ENCODE assay signal across 8 cellular contexts in genomic region chr17:75776399-75777242, GRCh38. TPM values are rescaled to one million over a fixed set of nuclear protein-coding genes. Genes with fewer than 3 reads are reported as not detected.
DNase-seq lines count a peak whose midpoint lies in the region; ATAC-seq, FAIRE-seq and TF ChIP-seq lines count a peak whose summit lies in the region.

No MANE protein-coding gene starts in this region.

- H4K20me1 ChIP-seq in PC-9 (ENCODE audit: insufficient read depth): peaks cover 36% of the 10 kb centered on the region

- H3K4me2 ChIP-seq in PC-9: peak overlapping the region; percentile 96

- no peak for ATAC-seq in naive thymus-derived CD4-positive, alpha-beta T cell

- H3K4me1 ChIP-seq in PC-9 (replicated peaks; ENCODE audit: insufficient read depth): peaks cover 48% of the 10 kb centered on the region
- H3K4me1 ChIP-seq in naive thymus-derived CD4-positive, alpha-beta T cell (ENCODE audit: control insufficient read depth in 2 of 2, insufficient read depth in 2 of 2, low read length in 2 of 2): peaks cover 15 to 17% of the 10 kb centered on the region in 2 donors

- H3K79me2 ChIP-seq in PC-9 (ENCODE audit: low read depth): peaks cover 32% of the 10 kb centered on the region

- TF ChIP-seq POLR2A in GM12892 (IDR thresholded peaks at IDR 0.05; ENCODE audit: low read depth, low read length) (peak; percentile 76), H54 (IDR thresholded peaks at IDR 0.05; ENCODE audit: low read depth, low read length) (no peak)

- intact Hi-C loops in PC-9 (cut with micrococcal nuclease; ENCODE audit: unreplicated experiment): loop anchor here (5.0 to 10.0 kb wide), 3 partner anchors 41 to 498 kb away; partner anchors contain the start of gene CDK3
- intact Hi-C loops in naive thymus-derived CD4-positive, alpha-beta T cell (cut with micrococcal nuclease): loop anchor here (2.0 to 5.0 kb wide), 3 partner anchors 24 to 66 kb away; partner anchors contain the start of gene UNC13D (in 1 of the 2)

- POLR2A ChIA-PET in PC-9 (lab: Charles Lee; ENCODE audit: unreplicated experiment): interaction anchor here (0.5 to 0.8 kb wide), 5 partner anchors 64 to 251 kb away, joined by 3 to 10 read pairs (median 4); partner anchors contain the start of gene LLGL2
- POLR2A ChIA-PET in naive thymus-derived CD4-positive, alpha-beta T cell (lab: Charles Lee): interaction anchor here (0.6 to 11.0 kb wide), 30 partner anchors 8 to 527 kb away, joined by 3 to 244 read pairs (median 5); partner anchors contain the start of genes GALK1, GGA3, GRB2 and MRPS7

- peak overlapping the region; percentile 83 to 99 (median 96) for H3K4me3 Mint-ChIP-seq in naive thymus-derived CD4-positive, alpha-beta T cell

- peaks cover 0 to 15% (median 0%) of the 10 kb centered on the region in 11 donors for H3K9me3 Mint-ChIP-seq in naive thymus-derived CD4-positive, alpha-beta T cell

- BruUV-seq in PC-9 (replicated peaks; lab: Mats Ljungman, UMichigan): no TSS peak

- peaks cover 57% of the 10 kb centered on the region for H3F3A ChIP-seq in PC-9 (ENCODE audit: insufficient read depth, low read depth)

- H3K9me3 ChIP-seq in PC-9 (ENCODE audit: insufficient read depth, low read depth): no peaks in the 10 kb centered on the region
- H3K9me3 ChIP-seq in naive thymus-derived CD4-positive, alpha-beta T cell (ENCODE audit: control insufficient read depth in 2 of 3, low read length in 3 of 3): no peaks in the 10 kb centered on the region

- no peak for TF ChIP-seq CTCF in PC-9 (conservative IDR thresholded peaks at IDR 0.05)

- no peak for FAIRE-seq in GM12892 (lab: Jason Lieb, UNC)
- no peak for FAIRE-seq in H54 (lab: Jason Lieb, UNC)

- H3K27ac ChIP-seq in PC-9: 0 out of 2 replicates have a peak overlapping the region, but pooled peaks have one; percentile 4
- peak overlapping the region; percentile 98 for H3K27ac ChIP-seq in naive thymus-derived CD4-positive, alpha-beta T cell (ENCODE audit: low read depth, low read length)

- DNase-seq in GM12892 (ENCODE audit: insufficient read length) (no peak), PC-9 (no peak), cerebellar cortex (ENCODE audit: low spot score) (peak; percentile 37), NCI-H128 (lab: John Stamatoyannopoulos, UW; ENCODE audit: unreplicated experiment) (no peak), SHP77 treated with DMSO at 0.1 percent for 48 hours (lab: John Stamatoyannopoulos, UW) (no peak), H54 (ENCODE audit: insufficient read length, low spot score) (no peak), NCI-H226 (no peak)
- peak in 6 of 9 donors; percentile 34 to 61 (median 47) for DNase-seq in naive thymus-derived CD4-positive, alpha-beta T cell

- H3K36me3 ChIP-seq in PC-9 (ENCODE audit: low read depth): peaks cover 26% of the 10 kb centered on the region
- peaks cover 14 to 31% (median 23%) of the 10 kb centered on the region in 3 experiments for H3K36me3 ChIP-seq in naive thymus-derived CD4-positive, alpha-beta T cell (ENCODE audit: control insufficient read depth in 2 of 3, insufficient read depth in 3 of 3, low read length in 3 of 3)

- peak overlapping the region; percentile 57 to 95 (median 89) for H3K27ac Mint-ChIP-seq in naive thymus-derived CD4-positive, alpha-beta T cell

- H3K9me2 ChIP-seq in PC-9 (ENCODE audit: insufficient read depth): no peaks in the 10 kb centered on the region

- H3K27me3 ChIP-seq in PC-9 (ENCODE audit: insufficient read depth, low read depth): no peaks in the 10 kb centered on the region
- H3K27me3 ChIP-seq in naive thymus-derived CD4-positive, alpha-beta T cell (ENCODE audit: control insufficient read depth in 2 of 2, insufficient read depth in 2 of 2, low read length in 2 of 2): no peaks in the 10 kb centered on the region

- H3K4me1 Mint-ChIP-seq in naive thymus-derived CD4-positive, alpha-beta T cell: peaks cover 16 to 49% (median 40%) of the 10 kb centered on the region in 7 donors

- CTCF ChIA-PET in PC-9 (lab: Charles Lee): interaction anchor here (0.6 to 1.3 kb wide), 3 partner anchors 10 to 156 kb away, joined by 3 to 19 read pairs (median 7); no protein-coding TSS in a partner anchor
- CTCF ChIA-PET in naive thymus-derived CD4-positive, alpha-beta T cell (lab: Charles Lee): interaction anchor here (0.6 to 1.5 kb wide), 8 partner anchors 11 to 418 kb away, joined by 3 to 11 read pairs (median 4); partner anchors contain the start of genes GALK1 and WBP2

- no peak overlapping the region for H2AFZ ChIP-seq in PC-9

- peaks cover 0 to 3% (median 0%) of the 10 kb centered on the region in 5 donors for H3K27me3 Mint-ChIP-seq in naive thymus-derived CD4-positive, alpha-beta T cell

- peaks cover 13 to 35% (median 27%) of the 10 kb centered on the region in 5 donors for H3K36me3 Mint-ChIP-seq in naive thymus-derived CD4-positive, alpha-beta T cell

- peak overlapping the region; percentile 90; the same call in 1 of the 2 replicates for H3K4me3 ChIP-seq in PC-9
- H3K4me3 ChIP-seq in naive thymus-derived CD4-positive, alpha-beta T cell (ENCODE audit: low read length): peak overlapping the region; percentile 85

RNA-seq across cellular contexts. Expression of gene UNK, which starts 8.0 kb away (rescaled TPM):
- 26.4 TPM for polyA plus RNA-seq in GM12892 (2012; ENCODE audit: missing spikeins)
- total RNA-seq in PC-9 (2021): 25.3 and 27.8 TPM in 2 replicates
- total RNA-seq in naive thymus-derived CD4-positive, alpha-beta T cell: 10 to 100 TPM; 32.0 to 49.8 (median 41.0) TPM
- polyA plus RNA-seq in naive thymus-derived CD4-positive, alpha-beta T cell: 10 to 100 TPM; 21.5 to 22.1 TPM

RNA-seq across cellular contexts. Expression of gene GALK1, which starts 11.6 kb away (rescaled TPM):
- 9.4 TPM for polyA plus RNA-seq in GM12892 (2012; ENCODE audit: missing spikeins)
- total RNA-seq in PC-9 (2021): 12.7 and 12.8 TPM in 2 replicates
- 10 to 100 TPM in 4 of 5 experiments, 1 to 10 TPM in 1; 9.9 to 42.9 (median 22.1) TPM for total RNA-seq in naive thymus-derived CD4-positive, alpha-beta T cell
- 10 to 100 TPM; 12.8 to 18.9 TPM for polyA plus RNA-seq in naive thymus-derived CD4-positive, alpha-beta T cell

RNA-seq across cellular contexts. Expression of gene ITGB4, which starts 55.4 kb away (rescaled TPM):
- 1.1 TPM for polyA plus RNA-seq in GM12892 (2012; ENCODE audit: missing spikeins)
- total RNA-seq in PC-9 (2021): 448 and 461 TPM in 2 replicates
- 1 to 10 TPM in 3 of 5 experiments, under 1 TPM in 2; 0.49 to 1.8 (median 1.2) TPM for total RNA-seq in naive thymus-derived CD4-positive, alpha-beta T cell
- polyA plus RNA-seq in naive thymus-derived CD4-positive, alpha-beta T cell: under 1 TPM; 0.09 to 0.35 TPM

Comparison
In these comparisons a context has a peak if more than half of its experiments do, and no peak if none do; other contexts are left out.
1. DNase-seq: peak in cerebellar cortex (single experiment) and naive thymus-derived CD4-positive, alpha-beta T cell (6 of 9); none in GM12892 (single experiment), PC-9 (0 of 2), NCI-H128 (single experiment), SHP77 treated with DMSO at 0.1 percent for 48 hours (single experiment), H54 (single experiment) and NCI-H226 (single experiment).
2. RNA of gene ITGB4, which starts 55.4 kb away (total RNA-seq): 448 to 461 TPM in PC-9; 0.49 to 1.8 TPM in naive thymus-derived CD4-positive, alpha-beta T cell; every median in the first group is over 100 times any median in the second.